23 cellular contexts compared by ENCODE assay signal in the genomic region with DNA sequence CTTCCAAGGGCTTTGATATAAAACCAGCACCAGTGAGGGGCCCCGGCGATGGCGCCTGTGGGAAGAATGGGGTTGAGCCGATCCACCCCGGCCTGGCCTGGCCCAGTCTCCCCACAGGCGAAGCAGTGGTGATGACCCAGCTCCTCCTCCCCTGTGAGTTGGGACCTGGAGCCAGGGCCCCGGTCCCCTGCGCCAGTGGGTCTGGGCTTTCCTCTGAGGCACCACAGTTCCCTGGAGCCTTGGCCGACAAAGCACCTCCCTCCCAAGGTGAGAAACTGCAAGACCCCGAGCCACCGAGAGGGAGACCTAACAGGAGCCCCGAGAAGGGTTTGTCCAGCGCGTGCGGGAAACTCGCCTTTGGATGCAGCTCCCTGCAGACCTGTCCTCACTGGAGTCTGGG.
DNase-seq lines count a peak whose midpoint lies in the region; ATAC-seq, FAIRE-seq and TF ChIP-seq lines count a peak whose summit lies in the region.
"Had no signal": no experiment of that assay in that cellular context is flagged by ENCODE, and none has a peak within 500 bp of the region (broad histone marks: within the 10 kb centered on the region; RNA-seq: fewer than 3 reads in every experiment).

No MANE protein-coding gene starts in this region.

- H3K79me1 ChIP-seq in neuronal stem cell (ENCODE audit: low read depth, low read length), result no peaks in the 10 kb centered on the region

- no peak for FAIRE-seq in GM12891 (lab: Jason Lieb, UNC)
- FAIRE-seq: GM12892, GM19239 had no signal

- H2AFZ ChIP-seq in neuronal stem cell (ENCODE audit: low read length), result no peak overlapping the region

- H3K36me3 ChIP-seq in neuronal stem cell (replicated peaks in 1 of 2; ENCODE audit: control insufficient read depth in 2 of 2, insufficient read depth in 2 of 2, low read length in 2 of 2), result peaks cover 0 to 5% of the 10 kb centered on the region in 2 donors
- H3K36me3 ChIP-seq in upper lobe of right lung, result no peaks in the 10 kb centered on the region
- H3K36me3 ChIP-seq: MG63 had no signal

- H2BK12ac ChIP-seq in neuronal stem cell (ENCODE audit: low read length), result no peak overlapping the region

- H3K9ac ChIP-seq in neuronal stem cell (ENCODE audit: low read depth, low read length, poor library complexity), result no peak overlapping the region

- no peak overlapping the region for H3K4me2 ChIP-seq in neuronal stem cell (ENCODE audit: insufficient read depth, low read length, poor library complexity, severe bottlenecking)

- peak overlapping the region; percentile 54 for H3K18ac ChIP-seq in neuronal stem cell (ENCODE audit: low read length)

- ATAC-seq in left cardiac atrium (no peak), upper lobe of right lung (no peak), GM19324 (IDR thresholded peaks at IDR 0.05; ENCODE audit: low FRiP score, unreplicated experiment) (no peak)

- H3K27me3 ChIP-seq in neuronal stem cell (ENCODE audit: control insufficient read depth in 3 of 3, insufficient read depth in 3 of 3, low read depth in 1 of 3, low read length in 3 of 3) (peaks cover 0 to 2% (median 0%) of the 10 kb centered on the region in 3 experiments), upper lobe of right lung (no peaks in the 10 kb centered on the region)
- H3K27me3 ChIP-seq: MG63 had no signal

- peak; percentile 62 for DNase-seq in cardiac septum (ENCODE audit: low spot score)
- no peak for DNase-seq in left cardiac atrium
- peak; percentile 28 for DNase-seq in coronary artery (ENCODE audit: low spot score)
- DNase-seq in neuronal stem cell (ENCODE audit: low spot score), result no peak
- DNase-seq in upper lobe of right lung, result peak; percentile 39
- no peak for DNase-seq in GM12891 (ENCODE audit: insufficient read length, low spot score)
- DNase-seq: ACHN, AML-193, DMS 273 treated with DMSO at 0.1 percent for 48 hours, GF-D8, HCEC 1CT, IMR-90, Karpas-422, MG63, NCI-H1092, NCI-H146, NCI-H2081, NCI-H510A, NCI-H774, SHP77 had no signal

- no peak overlapping the region for H2BK5ac ChIP-seq in neuronal stem cell (ENCODE audit: low read length)

- H2BK120ac ChIP-seq in neuronal stem cell (ENCODE audit: low read depth, low read length), result no peak overlapping the region

- H3K9me3 ChIP-seq in neuronal stem cell (replicated peaks in 1 of 2; ENCODE audit: control insufficient read depth in 2 of 2, insufficient read depth in 1 of 2, low read depth in 1 of 2, low read length in 2 of 2) (peaks cover 0 to 9% of the 10 kb centered on the region in 2 donors), upper lobe of right lung (no peaks in the 10 kb centered on the region)
- H3K9me3 ChIP-seq: MG63 had no signal

- H2AK5ac ChIP-seq in neuronal stem cell (ENCODE audit: low read depth, low read length), result peak overlapping the region; percentile 51

- H3K4me1 ChIP-seq in neuronal stem cell (ENCODE audit: control insufficient read depth in 2 of 2, insufficient read depth in 1 of 2, low read depth in 1 of 2, low read length in 2 of 2) (peaks cover 2 to 5% of the 10 kb centered on the region in 2 donors), upper lobe of right lung (no peaks in the 10 kb centered on the region)

- H3K4me3 ChIP-seq in coronary artery, result no peak overlapping the region
- H3K4me3 ChIP-seq in neuronal stem cell (ENCODE audit: low read length in 2 of 2), result no peak overlapping the region
- H3K4me3 ChIP-seq in upper lobe of right lung, result no peak overlapping the region
- H3K4me3 ChIP-seq: MG63 had no signal

- intact Hi-C loops in cardiac septum (cut with DNase I), result no loop called here
- intact Hi-C loops in left cardiac atrium (cut with DNase I), result no loop called here
- intact Hi-C loops in upper lobe of right lung (cut with DNase I), result no loop called here

- H4K91ac ChIP-seq in neuronal stem cell (ENCODE audit: low read depth, low read length, poor library complexity), result no peak overlapping the region

- H3K4ac ChIP-seq in neuronal stem cell (ENCODE audit: low read length), result no peak overlapping the region

- H3K27ac ChIP-seq in coronary artery (no peak overlapping the region), neuronal stem cell (replicated peaks; ENCODE audit: low read length) (no peak overlapping the region), upper lobe of right lung (no peak overlapping the region)

- H3K14ac ChIP-seq in neuronal stem cell (ENCODE audit: low read length), result peak overlapping the region; percentile 40

- H4K8ac ChIP-seq in neuronal stem cell (ENCODE audit: low read depth, low read length), result no peak overlapping the region

- peak overlapping the region; percentile 39 for H3K23ac ChIP-seq in neuronal stem cell (ENCODE audit: low read depth, low read length, poor library complexity)

- WGBS in neuronal stem cell (ENCODE audit: extremely low coverage in 2 of 2, insufficient read length in 2 of 2, insufficient replicate concordance in 1 of 2), 2 donors, result no CpG with 5 or more reads among the region's 16 CpGs

- no peak for TF ChIP-seq CTCF in coronary artery (IDR thresholded peaks at IDR 0.05)
- no peak for TF ChIP-seq CTCF in upper lobe of right lung (IDR thresholded peaks at IDR 0.05)

- H2BK15ac ChIP-seq in neuronal stem cell (ENCODE audit: low read length), result no peak overlapping the region

- TF ChIP-seq POLR2A in GM12891 (IDR thresholded peaks at IDR 0.05; ENCODE audit: low read depth, low read length), result no peak

TF ChIP-seq in GM12891, 5 proteins besides CTCF, POLR2A, EP300 and RAD21:
- no peak for TF ChIP-seq SPI1 (IDR thresholded peaks at IDR 0.05; ENCODE audit: low read depth, low read length)
- no peak for TF ChIP-seq PAX5 (IDR thresholded peaks at IDR 0.05; ENCODE audit: insufficient read depth, low read length, severe bottlenecking)
TF ChIP-seq in GM12891: peak in this region for 0.

Comparison
In these comparisons a context has a peak if more than half of its experiments do, and no peak if none do; other contexts are left out.
1. DNase-seq: peak in cardiac septum (single experiment), coronary artery (single experiment) and upper lobe of right lung (single experiment); none in left cardiac atrium (single experiment), neuronal stem cell (single experiment) and GM12891 (single experiment).